ENCODE assay signal across 16 cellular contexts in the genomic region with DNA sequence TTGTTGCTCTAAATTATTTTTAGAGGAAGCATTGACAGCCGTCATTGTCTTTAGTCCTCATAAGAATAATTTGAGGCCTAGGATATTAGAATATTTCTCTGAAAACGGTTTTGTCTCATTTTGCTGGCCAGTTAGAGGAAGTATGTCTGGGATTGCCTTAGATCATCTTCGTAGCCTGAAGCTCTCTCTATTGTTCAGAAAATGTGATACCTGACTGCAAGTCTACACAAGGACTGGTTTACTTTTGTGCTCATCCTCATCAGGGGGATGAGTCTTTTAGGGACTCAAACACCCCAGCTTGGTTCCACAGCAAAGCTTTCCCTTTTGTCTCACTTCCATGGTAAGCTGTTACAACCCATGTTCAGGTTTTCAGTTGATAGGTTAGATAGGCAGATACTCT.
DNase-seq lines count a peak whose midpoint lies in the region; ATAC-seq and TF ChIP-seq lines count a peak whose summit lies in the region.
"Had no signal": no experiment of that assay in that cellular context is flagged by ENCODE, and none has a peak within 500 bp of the region (broad histone marks: within the 10 kb centered on the region; RNA-seq: fewer than 3 reads in every experiment).

No MANE protein-coding gene starts in this region.

- no peaks in the 10 kb centered on the region for H4K20me1 ChIP-seq in GM23248 (ENCODE audit: insufficient read depth)

- peak overlapping the region; percentile 40 for H3K27ac ChIP-seq in GM23248
- peak overlapping the region; percentile 73 for H3K27ac ChIP-seq in foreskin keratinocyte
- H3K27ac ChIP-seq: A549, SJSA1 had no signal

- H3K4me1 ChIP-seq in GM23248 (ENCODE audit: insufficient read depth) (peaks cover 9% of the 10 kb centered on the region), foreskin keratinocyte (peaks cover 23% of the 10 kb centered on the region)
- H3K4me1 ChIP-seq: A549, SJSA1 had no signal

- H3K27ac Mint-ChIP-seq in central memory CD8-positive, alpha-beta T cell (ENCODE audit: low read depth), result peak overlapping the region; percentile 64
- no peak overlapping the region for H3K27ac Mint-ChIP-seq in T-helper 2 cell treated with Interferon-gamma antibody and Interleukin-4, amounts not matched to agents 5 μg/mL and 100 μg/mL, for 36 hours
- H3K27ac Mint-ChIP-seq: B cell, H9 had no signal

- no peak for ATAC-seq in central memory CD8-positive, alpha-beta T cell (replicated peaks; ENCODE audit: extremely low read depth, poor library complexity, severe bottlenecking)
- peak; percentile 77 for ATAC-seq in foreskin keratinocyte
- ATAC-seq in left colon, result no peak
- ATAC-seq: A549 had no signal

- WGBS in GM23248 (ENCODE audit: low coverage in 1 of 2, low lambda C conversion rate in 2 of 2, missing lambda C conversion rate in 2 of 2), 2 experiments, result 99 to 100% methylated on average over 3 of the region's 3 CpGs

- peaks cover 12% of the 10 kb centered on the region; the same call in 1 of the 2 replicates for H3K79me2 ChIP-seq in GM23248 (ENCODE audit: insufficient read depth)

- H3K27me3 ChIP-seq in GM23248 (replicated peaks; ENCODE audit: insufficient read depth) (no peaks in the 10 kb centered on the region), foreskin keratinocyte (no peaks in the 10 kb centered on the region)
- H3K27me3 ChIP-seq: SJSA1 had no signal

- in situ Hi-C loops in GM23248 (cut with MboI), result no loop called here

- DNase-seq in GM23248, result no peak
- peak; percentile 70 for DNase-seq in OCI-M1 (lab: John Stamatoyannopoulos, UW)
- DNase-seq in central memory CD8-positive, alpha-beta T cell (ENCODE audit: low spot score in 2 of 2), result no peak
- DNase-seq in foreskin keratinocyte, result peak in 1 of 2 donors; percentile 74
- DNase-seq in activated effector memory CD4-positive, alpha-beta T cell treated with Interleukin-2 at 50 U/mL for 16 hours, result no peak
- DNase-seq in T-helper 2 cell treated with Interferon-gamma antibody and Interleukin-4, amounts not matched to agents 5 μg/mL and 100 μg/mL, for 36 hours (ENCODE audit: low spot score), result no peak
- no peak for DNase-seq in left colon
- DNase-seq: H9, NCI-H1436 treated with DMSO at 0.1 percent for 48 hours, NCI-H1930, NCI-H510A, NCI-H748 treated with DMSO at 0.1 percent for 48 hours had no signal

- intact Hi-C loops in left colon (cut with DNase I, micrococcal nuclease), result loop anchor here in 1 of 2 donors (5.0 kb wide), 1 partner anchor 256 kb away; no protein-coding TSS in a partner anchor

- H3K36me3 ChIP-seq in GM23248 (ENCODE audit: low read depth), result no peaks in the 10 kb centered on the region
- H3K36me3 ChIP-seq: SJSA1 had no signal

- TF ChIP-seq CTCF in foreskin keratinocyte (conservative IDR thresholded peaks at IDR 0.05), result no peak

- H3K4me3 ChIP-seq in GM23248, result no peak overlapping the region
- H3K4me3 ChIP-seq: A549, SJSA1 had no signal

- H3K4me1 Mint-ChIP-seq in central memory CD8-positive, alpha-beta T cell, result peaks cover 9% of the 10 kb centered on the region
- no peaks in the 10 kb centered on the region for H3K4me1 Mint-ChIP-seq in T-helper 2 cell treated with Interferon-gamma antibody and Interleukin-4, amounts not matched to agents 5 μg/mL and 100 μg/mL, for 36 hours (ENCODE audit: low read depth)

- no peaks in the 10 kb centered on the region for H3K27me3 Mint-ChIP-seq in central memory CD8-positive, alpha-beta T cell
- H3K27me3 Mint-ChIP-seq in T-helper 2 cell treated with Interferon-gamma antibody and Interleukin-4, amounts not matched to agents 5 μg/mL and 100 μg/mL, for 36 hours (ENCODE audit: low read depth), result peaks cover 5% of the 10 kb centered on the region
- H3K27me3 Mint-ChIP-seq: B cell had no signal

- peak overlapping the region; percentile 27; the same call in 1 of the 2 replicates for H3K9ac ChIP-seq in GM23248

- H3K9me3 Mint-ChIP-seq in central memory CD8-positive, alpha-beta T cell, result no peaks in the 10 kb centered on the region
- no peaks in the 10 kb centered on the region for H3K9me3 Mint-ChIP-seq in T-helper 2 cell treated with Interferon-gamma antibody and Interleukin-4, amounts not matched to agents 5 μg/mL and 100 μg/mL, for 36 hours

- H2AFZ ChIP-seq in GM23248, result no peak overlapping the region

- peaks cover 3% of the 10 kb centered on the region for H3K36me3 Mint-ChIP-seq in central memory CD8-positive, alpha-beta T cell (ENCODE audit: insufficient read depth)
- no peaks in the 10 kb centered on the region for H3K36me3 Mint-ChIP-seq in T-helper 2 cell treated with Interferon-gamma antibody and Interleukin-4, amounts not matched to agents 5 μg/mL and 100 μg/mL, for 36 hours (ENCODE audit: low read depth)

- H3K9me3 ChIP-seq in GM23248 (ENCODE audit: low read depth), result no peaks in the 10 kb centered on the region
- H3K9me3 ChIP-seq: A549, SJSA1 had no signal

- no peak overlapping the region for H3K4me2 ChIP-seq in GM23248 (ENCODE audit: unreplicated experiment)
- H3K4me2 ChIP-seq: A549 had no signal

- no peak overlapping the region for H3K4me3 Mint-ChIP-seq in central memory CD8-positive, alpha-beta T cell
- no peak overlapping the region for H3K4me3 Mint-ChIP-seq in T-helper 2 cell treated with Interferon-gamma antibody and Interleukin-4, amounts not matched to agents 5 μg/mL and 100 μg/mL, for 36 hours
- H3K4me3 Mint-ChIP-seq: B cell, CD14-positive monocyte, H9 had no signal

- H3K9me2 ChIP-seq in GM23248 (ENCODE audit: insufficient read depth), result no peaks in the 10 kb centered on the region

- H3F3A ChIP-seq in GM23248 (ENCODE audit: insufficient read depth), result peaks cover 9% of the 10 kb centered on the region; the same call in 1 of the 2 replicates
